In the genomic region with DNA sequence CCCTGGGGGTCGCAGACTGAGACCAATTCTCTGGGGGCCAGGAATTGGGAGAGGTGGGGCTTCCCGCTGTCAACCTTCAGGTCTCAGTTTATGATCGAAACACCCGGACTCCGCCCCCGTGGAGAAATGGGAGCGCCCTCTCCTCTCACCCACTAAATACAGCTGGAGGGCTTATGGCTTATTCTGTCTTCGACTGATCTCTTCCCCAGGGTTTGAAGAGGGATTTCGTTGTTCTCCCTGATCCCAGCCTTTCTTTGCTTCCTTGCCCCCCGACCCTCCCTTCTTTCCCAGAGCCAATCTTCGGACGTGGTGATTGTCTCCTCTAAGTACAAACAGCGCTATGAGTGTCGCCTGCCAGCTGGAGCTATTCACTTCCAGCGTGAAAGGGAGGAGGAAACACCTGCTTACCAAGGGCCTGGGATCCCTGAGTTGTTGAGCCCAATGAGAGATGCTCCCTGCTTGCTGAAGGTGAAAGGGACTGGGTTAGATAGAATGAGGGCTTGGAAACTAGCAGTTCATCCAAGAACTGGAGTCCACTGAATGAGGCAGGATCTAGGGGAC, we compare ENCODE assay signal across 8 cellular contexts.
DNase-seq lines count a peak whose midpoint lies in the region; ATAC-seq lines count a peak whose summit lies in the region.

No MANE protein-coding gene starts in this region.

- no peaks in the 10 kb centered on the region for H3K9me3 ChIP-seq in muscle layer of colon (ENCODE audit: low read length)

- no peak for ATAC-seq in HG03025 (IDR thresholded peaks at IDR 0.05; ENCODE audit: low FRiP score, unreplicated experiment)
- no peak for ATAC-seq in stimulated activated naive B cell treated with anti-CD40 and anti-IgM and Interleukin-4, amounts not matched to agents 10 μg/mL and 1 μg/mL and 100 μg/mL, for 72 hours (replicated peaks)

- H3K4me1 ChIP-seq in muscle layer of colon (ENCODE audit: insufficient read depth, low read length), result peaks cover 11% of the 10 kb centered on the region

- peak overlapping the region; percentile 92 to 97 for H3K4me3 ChIP-seq in muscle layer of colon (ENCODE audit: low read depth in 1 of 2, low read length in 2 of 2)

- H3K27ac Mint-ChIP-seq in stimulated activated naive B cell treated with anti-CD40 and anti-IgM and Interleukin-4, amounts not matched to agents 10 μg/mL and 1 μg/mL and 100 μg/mL, for 72 hours, result no peak overlapping the region

- peak overlapping the region; percentile 90 for H3K9ac ChIP-seq in muscle layer of colon (ENCODE audit: low read length)

- H3K4me1 Mint-ChIP-seq in stimulated activated naive B cell treated with anti-CD40 and anti-IgM and Interleukin-4, amounts not matched to agents 10 μg/mL and 1 μg/mL and 100 μg/mL, for 72 hours, result peaks cover 11 to 14% of the 10 kb centered on the region in 2 donors

- peak; percentile 38 for DNase-seq in NCI-H1105 treated with DMSO at 0.1 percent for 48 hours (lab: John Stamatoyannopoulos, UW)
- DNase-seq in NCI-H1105 (lab: John Stamatoyannopoulos, UW), result no peak
- DNase-seq in NCI-H2196 (lab: John Stamatoyannopoulos, UW; ENCODE audit: unreplicated experiment), result peak; percentile 14
- DNase-seq in effector CD8-positive, alpha-beta T cell (lab: John Stamatoyannopoulos, UW), result peak; percentile 13
- DNase-seq in stimulated activated naive B cell treated with anti-CD40 and anti-IgM and Interleukin-4, amounts not matched to agents 10 μg/mL and 1 μg/mL and 100 μg/mL, for 72 hours, result no peak
- DNase-seq in inferior parietal cortex (ENCODE audit: extremely low spot score), result no peak

- H3K4me3 Mint-ChIP-seq in stimulated activated naive B cell treated with anti-CD40 and anti-IgM and Interleukin-4, amounts not matched to agents 10 μg/mL and 1 μg/mL and 100 μg/mL, for 72 hours, result no peak overlapping the region

- H3K27me3 Mint-ChIP-seq in stimulated activated naive B cell treated with anti-CD40 and anti-IgM and Interleukin-4, amounts not matched to agents 10 μg/mL and 1 μg/mL and 100 μg/mL, for 72 hours, result peaks cover 0 to 11% of the 10 kb centered on the region in 2 donors

- H3K36me3 Mint-ChIP-seq in stimulated activated naive B cell treated with anti-CD40 and anti-IgM and Interleukin-4, amounts not matched to agents 10 μg/mL and 1 μg/mL and 100 μg/mL, for 72 hours, result peaks cover 30 to 39% of the 10 kb centered on the region in 2 donors

- peaks cover 29% of the 10 kb centered on the region for H3K36me3 ChIP-seq in muscle layer of colon (ENCODE audit: insufficient read depth, low read length)

- H3K27me3 ChIP-seq in muscle layer of colon (ENCODE audit: control insufficient read depth in 1 of 2, insufficient read depth in 2 of 2, low read length in 2 of 2), result no peaks in the 10 kb centered on the region

- H3K9me3 Mint-ChIP-seq in stimulated activated naive B cell treated with anti-CD40 and anti-IgM and Interleukin-4, amounts not matched to agents 10 μg/mL and 1 μg/mL and 100 μg/mL, for 72 hours, result no peaks in the 10 kb centered on the region

- H3K27ac ChIP-seq in muscle layer of colon (ENCODE audit: low read depth, low read length), result peak overlapping the region; percentile 62

Comparison
In these comparisons a context has a peak if more than half of its experiments do, and no peak if none do; other contexts are left out.
1. DNase-seq: peak in NCI-H1105 treated with DMSO at 0.1 percent for 48 hours (single experiment), NCI-H2196 (single experiment) and effector CD8-positive, alpha-beta T cell (single experiment); none in NCI-H1105 (single experiment), stimulated activated naive B cell treated with anti-CD40 and anti-IgM and Interleukin-4, amounts not matched to agents 10 μg/mL and 1 μg/mL and 100 μg/mL, for 72 hours (single experiment) and inferior parietal cortex (single experiment).